15 cellular contexts compared by ENCODE assay signal in genomic region chr18:23924813-23925212, GRCh38.
A peak's percentile ranks its signal among the peaks of the same experiment; 100 is the strongest.
DNase-seq lines count a peak whose midpoint lies in the region; TF ChIP-seq lines count a peak whose summit lies in the region.
"Had no signal": no experiment of that assay in that cellular context is flagged by ENCODE, and none has a peak within 500 bp of the region (broad histone marks: within the 10 kb centered on the region; RNA-seq: fewer than 3 reads in every experiment).

No MANE protein-coding gene starts in this region.

- DNase-seq in EL (peak; percentile 72), LHCN-M2 (ENCODE audit: low read depth) (peak; percentile 90), choroid plexus epithelial cell (ENCODE audit: low read depth) (peak; percentile 5), myocyte (ENCODE audit: low read depth) (peak; percentile 97), activated gamma-delta T cell (lab: John Stamatoyannopoulos, UW) (no peak), MV-4-11 (lab: John Stamatoyannopoulos, UW) (no peak), NCI-H2107 (lab: John Stamatoyannopoulos, UW) (no peak), activated T-cell treated with anti-CD3 and anti-CD28 coated beads for 4 hours (no peak)
- DNase-seq: body of pancreas; KBM-7; NCI-H1436 treated with DMSO at 0.1 percent for 48 hours; NCI-H446; stimulated activated naive B cell treated with anti-CD40 and anti-IgM and Interleukin-4, amounts not matched to agents 10 μg/mL and 1 μg/mL and 100 μg/mL, for 72 hours; WERI-Rb-1 had no signal

- TF ChIP-seq CTCF in choroid plexus epithelial cell (conservative IDR thresholded peaks at IDR 0.05; ENCODE audit: low read depth, low read length), result no peak

- no peak overlapping the region for H3K4me3 ChIP-seq in choroid plexus epithelial cell (ENCODE audit: low read depth, low read length)
- H3K4me3 ChIP-seq: body of pancreas, skin epidermis had no signal

Comparison
In these comparisons a context has a peak if more than half of its experiments do, and no peak if none do; other contexts are left out.
1. DNase-seq: peak in EL (single experiment), LHCN-M2 (single experiment), choroid plexus epithelial cell (single experiment) and myocyte (single experiment); none in activated gamma-delta T cell (single experiment), MV-4-11 (single experiment), NCI-H2107 (single experiment) and activated T-cell treated with anti-CD3 and anti-CD28 coated beads for 4 hours (single experiment).